In the genomic region with DNA sequence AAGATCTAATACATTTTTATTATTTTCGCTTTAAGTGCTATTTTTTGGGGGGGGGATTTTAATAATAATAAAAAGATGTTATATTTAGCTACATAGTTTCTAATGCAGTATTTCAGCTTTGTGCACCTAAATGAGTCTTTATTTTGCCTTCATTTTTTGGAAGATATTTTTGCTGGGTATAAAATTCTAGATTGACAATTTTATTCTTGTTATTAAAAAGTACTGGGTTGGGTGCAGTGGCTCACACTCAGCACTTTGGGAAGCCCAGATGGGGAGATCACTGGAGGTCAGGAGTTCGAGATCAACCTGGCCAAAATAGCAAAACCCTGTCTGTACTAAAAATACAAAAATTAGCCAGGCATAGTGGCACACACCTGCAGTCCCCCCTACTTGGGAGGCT, we compare ENCODE assay signal across 11 cellular contexts.
"Had no signal": no experiment of that assay in that cellular context is flagged by ENCODE, and none has a peak within 500 bp of the region (broad histone marks: within the 10 kb centered on the region; RNA-seq: fewer than 3 reads in every experiment).

No MANE protein-coding gene starts in this region.

- H3K4me3 ChIP-seq: GM23248, GM23338, HAP-1 had no signal

- H3K9me3 ChIP-seq: HAP-1 had no signal

- H3K27ac ChIP-seq: GM23248 had no signal

- DNase-seq: GM23248, GOT3, H7, H9, HCEC 1CT, HFFc6 had no signal

- FAIRE-seq: H1, H54 had no signal

- H3K4me2 ChIP-seq: GM23338 had no signal

- H3K9ac ChIP-seq: GM23248 had no signal

- ATAC-seq: GM23338, HCT116 had no signal

- H3K4me1 ChIP-seq: HAP-1 had no signal

- H3K36me3 ChIP-seq: HAP-1 had no signal

- H2AFZ ChIP-seq: GM23248, GM23338 had no signal
